In the genomic region with DNA sequence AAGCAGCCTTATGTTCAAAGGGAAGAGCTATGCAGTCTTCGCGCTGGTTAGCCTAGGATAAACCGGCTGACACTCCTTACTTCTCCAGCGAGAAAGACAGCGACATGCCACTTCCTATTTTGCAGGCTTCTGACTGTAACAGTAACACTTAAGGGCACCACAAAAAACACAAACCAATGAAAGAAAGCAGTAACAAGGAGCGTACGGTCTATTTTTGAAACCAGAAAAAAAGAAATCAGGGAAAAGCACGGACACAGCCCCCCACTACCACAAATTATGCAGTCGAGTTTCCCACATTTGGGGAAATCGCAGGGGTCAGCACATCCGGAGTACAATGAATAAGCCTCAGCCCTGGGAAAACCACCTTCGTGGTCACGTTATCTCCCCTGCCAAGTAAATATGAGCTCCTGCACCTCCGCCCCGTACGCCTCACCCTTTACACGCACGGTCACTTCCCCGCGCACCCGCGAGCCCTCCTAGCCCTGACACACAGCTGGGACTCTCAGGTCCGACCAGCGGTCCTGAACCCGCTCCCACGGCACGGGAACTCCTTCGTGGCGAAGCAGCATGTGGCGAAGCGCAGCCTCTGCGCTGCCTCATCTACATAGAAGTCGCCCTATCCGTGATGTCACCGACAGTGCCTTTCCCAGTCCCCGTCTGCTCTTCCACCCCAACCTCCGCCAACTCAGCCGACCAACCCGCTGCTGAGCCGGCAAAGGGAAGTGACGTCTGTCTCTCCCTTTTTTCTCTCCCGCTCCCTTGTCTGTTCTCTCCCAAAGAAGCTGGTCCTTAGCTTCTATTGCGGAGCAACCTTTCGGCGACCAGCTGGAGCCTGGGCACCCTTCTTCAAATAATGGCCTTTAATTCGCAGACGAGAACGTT, we compare ENCODE assay signal across 1 cellular context.
A peak's percentile ranks its signal among the peaks of the same experiment; 100 is the strongest.
TF ChIP-seq lines count a peak whose summit lies in the region.

No MANE protein-coding gene starts in this region.

TF ChIP-seq in SK-N-SH treated with all-trans-retinoic acid at 6 μM for 48 hours, 23 proteins besides CTCF, POLR2A, EP300 and RAD21 (continued from another document):
- TF ChIP-seq, protein P1, sequence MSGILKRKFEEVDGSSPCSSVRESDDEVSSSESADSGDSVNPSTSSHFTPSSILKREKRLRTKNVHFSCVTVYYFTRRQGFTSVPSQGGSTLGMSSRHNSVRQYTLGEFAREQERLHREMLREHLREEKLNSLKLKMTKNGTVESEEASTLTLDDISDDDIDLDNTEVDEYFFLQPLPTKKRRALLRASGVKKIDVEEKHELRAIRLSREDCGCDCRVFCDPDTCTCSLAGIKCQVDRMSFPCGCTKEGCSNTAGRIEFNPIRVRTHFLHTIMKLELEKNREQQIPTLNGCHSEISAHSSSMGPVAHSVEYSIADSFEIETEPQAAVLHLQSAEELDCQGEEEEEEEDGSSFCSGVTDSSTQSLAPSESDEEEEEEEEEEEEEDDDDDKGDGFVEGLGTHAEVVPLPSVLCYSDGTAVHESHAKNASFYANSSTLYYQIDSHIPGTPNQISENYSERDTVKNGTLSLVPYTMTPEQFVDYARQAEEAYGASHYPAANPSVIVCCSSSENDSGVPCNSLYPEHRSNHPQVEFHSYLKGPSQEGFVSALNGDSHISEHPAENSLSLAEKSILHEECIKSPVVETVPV (CRISPR knock-in tag; IDR thresholded peaks at IDR 0.05) = peak; percentile 99
- TF ChIP-seq ESRRG (CRISPR knock-in tag; IDR thresholded peaks at IDR 0.05) (peak; percentile 99), ZC3H10 (CRISPR knock-in tag; IDR thresholded peaks at IDR 0.05) (peak; percentile 99), OSR1 (CRISPR knock-in tag; IDR thresholded peaks at IDR 0.05) (no peak), BACH2 (CRISPR knock-in tag; IDR thresholded peaks at IDR 0.05; ENCODE audit: borderline replicate concordance) (no peak)
- TF ChIP-seq, protein P2, sequence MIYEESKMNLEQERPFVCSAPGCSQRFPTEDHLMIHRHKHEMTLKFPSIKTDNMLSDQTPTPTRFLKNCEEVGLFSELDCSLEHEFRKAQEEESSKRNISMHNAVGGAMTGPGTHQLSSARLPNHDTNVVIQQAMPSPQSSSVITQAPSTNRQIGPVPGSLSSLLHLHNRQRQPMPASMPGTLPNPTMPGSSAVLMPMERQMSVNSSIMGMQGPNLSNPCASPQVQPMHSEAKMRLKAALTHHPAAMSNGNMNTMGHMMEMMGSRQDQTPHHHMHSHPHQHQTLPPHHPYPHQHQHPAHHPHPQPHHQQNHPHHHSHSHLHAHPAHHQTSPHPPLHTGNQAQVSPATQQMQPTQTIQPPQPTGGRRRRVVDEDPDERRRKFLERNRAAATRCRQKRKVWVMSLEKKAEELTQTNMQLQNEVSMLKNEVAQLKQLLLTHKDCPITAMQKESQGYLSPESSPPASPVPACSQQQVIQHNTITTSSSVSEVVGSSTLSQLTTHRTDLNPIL (CRISPR knock-in tag; IDR thresholded peaks at IDR 0.05; ENCODE audit: low read depth) = peak; percentile 99
TF ChIP-seq in SK-N-SH treated with all-trans-retinoic acid at 6 μM for 48 hours: peak in this region for 19.
